20 cellular contexts compared by ENCODE assay signal in the genomic region with DNA sequence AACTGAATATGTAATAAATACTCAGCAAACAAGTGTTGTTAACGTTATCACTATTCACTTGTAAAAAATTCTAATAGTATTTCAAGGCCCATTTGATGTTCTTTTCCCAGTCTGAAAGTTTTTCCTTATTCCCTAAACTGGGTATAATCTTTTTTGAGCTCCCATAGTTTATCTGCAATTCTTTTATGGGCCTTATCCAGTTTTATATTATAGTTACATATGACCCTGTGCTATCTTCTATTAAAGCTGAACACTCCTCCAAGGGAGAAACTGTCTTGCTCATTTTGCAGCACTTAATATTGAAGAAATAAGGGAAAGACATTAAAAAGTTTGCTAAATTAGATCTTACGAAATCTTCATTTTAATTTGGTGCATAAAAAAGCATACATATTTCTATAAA.
"Had no signal": no experiment of that assay in that cellular context is flagged by ENCODE, and none has a peak within 500 bp of the region (broad histone marks: within the 10 kb centered on the region; RNA-seq: fewer than 3 reads in every experiment).

No MANE protein-coding gene starts in this region.

- H3K9me3 Mint-ChIP-seq: activated CD4-positive, alpha-beta memory T cell treated with anti-CD3 and anti-CD28 coated beads, Interleukin-2, amount 10 ng/mL, durations not matched to agents 7 days and 5 days; activated T-helper 1 cell treated with anti-CD3 and anti-CD28 coated beads, Interleukin-12 subunit alpha, Interleukin-12 subunit beta, Interleukin-2, Interleukin-4 antibody, amounts not matched to agents 30 ng/mL and 10 ng/mL and 1 ng/mL, durations not matched to agents 14 hours and 24 hours and 36 hours; dendritic cell treated with granulocyte-macrophage colony-stimulating factor and Interleukin-4, amounts not matched to agents 40 ng/mL and 50 ng/mL, for 4 days; T-cell had no signal

- H3K9me3 ChIP-seq: gastrocnemius medialis, heart left ventricle, lower lobe of right lung, prostate gland, stomach, testis had no signal

- H3K4me3 Mint-ChIP-seq: activated CD4-positive, alpha-beta memory T cell treated with anti-CD3 and anti-CD28 coated beads, Interleukin-2, amount 10 ng/mL, durations not matched to agents 7 days and 5 days; activated CD4-positive, alpha-beta T cell treated with anti-CD3 and anti-CD28 coated beads for 36 hours; dendritic cell treated with granulocyte-macrophage colony-stimulating factor and Interleukin-4, amounts not matched to agents 40 ng/mL and 50 ng/mL, for 4 days; nephron progenitor cell; T-cell had no signal

- DNase-seq: activated CD4-positive, alpha-beta memory T cell treated with anti-CD3 and anti-CD28 coated beads, Interleukin-2, amount 10 ng/mL, durations not matched to agents 7 days and 5 days; activated CD4-positive, alpha-beta T cell treated with anti-CD3 and anti-CD28 coated beads for 36 hours; activated naive CD4-positive, alpha-beta T cell treated with Interleukin-2 at 50 U/mL for 16 hours; amniotic stem cell; effector memory CD4-positive, alpha-beta T cell; gastrocnemius medialis; heart left ventricle; left cardiac atrium; lower lobe of right lung; nephron progenitor cell; right cardiac atrium; stomach; T-cell; testis had no signal

- H3K36me3 ChIP-seq: gastrocnemius medialis, heart left ventricle, lower lobe of right lung, prostate gland, stomach had no signal

- ATAC-seq: activated CD4-positive, alpha-beta T cell treated with anti-CD3 and anti-CD28 coated beads for 36 hours; gastrocnemius medialis; heart left ventricle; left cardiac atrium; lower lobe of right lung; right cardiac atrium; T-cell had no signal

- H3K27me3 Mint-ChIP-seq: activated CD4-positive, alpha-beta memory T cell treated with anti-CD3 and anti-CD28 coated beads, Interleukin-2, amount 10 ng/mL, durations not matched to agents 7 days and 5 days; activated CD4-positive, alpha-beta T cell treated with anti-CD3 and anti-CD28 coated beads for 36 hours; dendritic cell treated with granulocyte-macrophage colony-stimulating factor and Interleukin-4, amounts not matched to agents 40 ng/mL and 50 ng/mL, for 4 days; T-cell had no signal

- H3K27ac ChIP-seq: epithelial cell of prostate, gastrocnemius medialis, heart left ventricle, lower lobe of right lung, prostate gland, SK-N-MC, stomach, VCaP had no signal

- H3K27me3 ChIP-seq: gastrocnemius medialis, heart left ventricle, stomach, testis had no signal

- H3K27ac Mint-ChIP-seq: activated CD4-positive, alpha-beta memory T cell treated with anti-CD3 and anti-CD28 coated beads, Interleukin-2, amount 10 ng/mL, durations not matched to agents 7 days and 5 days; activated T-helper 1 cell treated with anti-CD3 and anti-CD28 coated beads, Interleukin-12 subunit alpha, Interleukin-12 subunit beta, Interleukin-2, Interleukin-4 antibody, amounts not matched to agents 30 ng/mL and 10 ng/mL and 1 ng/mL, durations not matched to agents 14 hours and 24 hours and 36 hours; dendritic cell treated with granulocyte-macrophage colony-stimulating factor and Interleukin-4, amounts not matched to agents 40 ng/mL and 50 ng/mL, for 4 days; nephron progenitor cell had no signal

- H3K4me3 ChIP-seq: gastrocnemius medialis, heart left ventricle, lower lobe of right lung, prostate gland, SK-N-MC, stomach, testis had no signal
